Comparison of ENCODE assay signal across 11 cellular contexts in the genomic region with DNA sequence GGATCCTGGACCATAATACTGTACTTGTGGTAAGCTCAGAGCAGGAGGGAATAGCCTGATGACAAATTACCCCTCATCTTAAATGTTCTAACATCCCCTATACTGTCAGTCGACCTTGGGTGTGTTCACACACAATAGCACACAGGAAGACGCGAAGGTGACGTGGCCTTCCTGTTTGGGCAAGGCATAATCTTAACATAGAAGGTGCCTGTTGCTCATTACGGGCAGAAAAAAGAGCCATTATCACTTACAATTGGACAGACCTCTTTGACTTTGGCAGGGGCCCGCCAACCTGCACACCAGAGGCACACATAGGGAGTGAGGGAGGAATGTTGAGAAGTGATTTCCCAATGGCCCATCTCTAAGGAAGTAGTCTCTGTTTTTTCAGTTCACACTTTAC.
DNase-seq lines count a peak whose midpoint lies in the region; ATAC-seq, FAIRE-seq and TF ChIP-seq lines count a peak whose summit lies in the region.
"Had no signal": no experiment of that assay in that cellular context is flagged by ENCODE, and none has a peak within 500 bp of the region (broad histone marks: within the 10 kb centered on the region; RNA-seq: fewer than 3 reads in every experiment).

No MANE protein-coding gene starts in this region.

- H3K4me1 Mint-ChIP-seq in CD4-positive, alpha-beta memory T cell = peaks cover 37 to 61% (median 49%) of the 10 kb centered on the region in 4 donors

- peak overlapping the region in 1 of 2 donors; percentile 27 for H3K4me3 ChIP-seq in CD4-positive, alpha-beta memory T cell (ENCODE audit: low read length in 2 of 2)
- H3K4me3 ChIP-seq in endothelial cell of umbilical vein (replicated peaks in 1 of 3; ENCODE audit: insufficient read depth in 1 of 3, low read depth in 1 of 3, low read length in 3 of 3) (no peak overlapping the region), BE2C (ENCODE audit: low read depth, low read length) (no peak overlapping the region)

- intact Hi-C loops in CD4-positive, alpha-beta memory T cell (cut with micrococcal nuclease) = loop anchor here (1.0 to 2.0 kb wide), 3 partner anchors 26 to 315 kb away; no protein-coding TSS in a partner anchor
- intact Hi-C loops in endothelial cell of umbilical vein (cut with micrococcal nuclease) = loop anchor here (1.0 kb wide), 2 partner anchors 83 to 88 kb away; no protein-coding TSS in a partner anchor

- peaks cover 23 to 27% of the 10 kb centered on the region in 2 donors for H3K36me3 Mint-ChIP-seq in CD4-positive, alpha-beta memory T cell

- peak overlapping the region; percentile 1 for H3K4me2 ChIP-seq in endothelial cell of umbilical vein (ENCODE audit: insufficient read depth, low read length)
- H3K4me2 ChIP-seq: KMS-11 had no signal

- H3K9me3 ChIP-seq in CD4-positive, alpha-beta memory T cell (ENCODE audit: control insufficient read depth in 1 of 2, low read length in 2 of 2) = no peaks in the 10 kb centered on the region
- H3K9me3 ChIP-seq in endothelial cell of umbilical vein (replicated peaks; ENCODE audit: control insufficient read depth, insufficient read depth, low read length) (no peaks in the 10 kb centered on the region), BE2C (no peaks in the 10 kb centered on the region)

- H3K36me3 ChIP-seq in CD4-positive, alpha-beta memory T cell (ENCODE audit: insufficient read depth, low read length) = no peaks in the 10 kb centered on the region
- H3K36me3 ChIP-seq in endothelial cell of umbilical vein (ENCODE audit: control insufficient read depth in 2 of 2, extremely low read depth in 1 of 2, insufficient read depth in 2 of 2, low read length in 2 of 2) (no peaks in the 10 kb centered on the region), BE2C (no peaks in the 10 kb centered on the region)

- no TSS peak for BruUV-seq in endothelial cell of umbilical vein (replicated peaks; lab: Mats Ljungman, UMichigan)

- no peaks in the 10 kb centered on the region for H3K27me3 ChIP-seq in CD4-positive, alpha-beta memory T cell (ENCODE audit: insufficient read depth, low read length)
- no peaks in the 10 kb centered on the region for H3K27me3 ChIP-seq in endothelial cell of umbilical vein (ENCODE audit: control insufficient read depth in 2 of 2, insufficient read depth in 2 of 2, low read length in 2 of 2)
- H3K27me3 ChIP-seq in BE2C = no peaks in the 10 kb centered on the region

- H4K20me1 ChIP-seq in endothelial cell of umbilical vein (replicated peaks; ENCODE audit: control insufficient read depth, extremely low read depth, insufficient read depth, low read length) = no peaks in the 10 kb centered on the region

- no peaks in the 10 kb centered on the region for H3K27me3 Mint-ChIP-seq in CD4-positive, alpha-beta memory T cell

- H2AFZ ChIP-seq in endothelial cell of umbilical vein (ENCODE audit: low read depth, low read length) = no peak overlapping the region

- H3K9me3 Mint-ChIP-seq in CD4-positive, alpha-beta memory T cell = peaks cover 0 to 11% (median 4%) of the 10 kb centered on the region in 8 donors

- ATAC-seq in GM21576 (IDR thresholded peaks at IDR 0.05; ENCODE audit: unreplicated experiment) = no peak
- ATAC-seq: Panc1 had no signal

- no peak for TF ChIP-seq POLR2A in endothelial cell of umbilical vein (IDR thresholded peaks at IDR 0.05; ENCODE audit: low read depth, low read length)

- peak overlapping the region; percentile 74 for H3K27ac ChIP-seq in CD4-positive, alpha-beta memory T cell (ENCODE audit: low read depth, low read length)
- H3K27ac ChIP-seq in endothelial cell of umbilical vein (ENCODE audit: insufficient read depth, low read depth, low read length) = peak overlapping the region; percentile 79
- H3K27ac ChIP-seq: KMS-11 had no signal

- H3K27ac Mint-ChIP-seq in CD4-positive, alpha-beta memory T cell = peak overlapping the region; percentile 83 to 99 (median 99)

- H3K9ac ChIP-seq in endothelial cell of umbilical vein (replicated peaks; ENCODE audit: extremely low read depth, insufficient read depth, low read length) = peak overlapping the region; percentile 66
- H3K9ac ChIP-seq: KMS-11 had no signal

- POLR2A ChIA-PET in CD4-positive, alpha-beta memory T cell (lab: Charles Lee; ENCODE audit: partially characterized antibody) = interaction anchor here (0.7 to 3.7 kb wide), 13 partner anchors 10 to 314 kb away, joined by 3 to 26 read pairs (median 6); a partner anchor contains a TSS
- POLR2A ChIA-PET in endothelial cell of umbilical vein (lab: Charles Lee) = interaction anchor here (0.6 to 1.8 kb wide), 4 partner anchors 73 to 88 kb away, joined by 3 to 10 read pairs (median 6); no protein-coding TSS in a partner anchor

- peak; percentile 21 for FAIRE-seq in endothelial cell of umbilical vein (lab: Jason Lieb, UNC)

- H3K9me1 ChIP-seq in endothelial cell of umbilical vein (replicated peaks; ENCODE audit: control insufficient read depth, extremely low read depth, insufficient read depth, low read length) = no peaks in the 10 kb centered on the region

- CTCF ChIA-PET in CD4-positive, alpha-beta memory T cell (lab: Charles Lee; ENCODE audit: partially characterized antibody) = interaction anchor here (1.1 to 5.0 kb wide), 5 partner anchors 9 to 315 kb away, joined by 3 to 30 read pairs (median 4); no protein-coding TSS in a partner anchor
- CTCF ChIA-PET in endothelial cell of umbilical vein (lab: Charles Lee) = interaction anchor here (1.0 to 2.5 kb wide), 9 partner anchors 9 to 254 kb away, joined by 3 to 21 read pairs (median 4); no protein-coding TSS in a partner anchor

- dilution Hi-C loops in endothelial cell of umbilical vein (cut with MboI; ENCODE audit: extremely low pct_ligation_motif_present, low sequenced_read_pairs) = no loop called here

- TF ChIP-seq CTCF in endothelial cell of umbilical vein (IDR thresholded peaks at IDR 0.05; ENCODE audit: extremely low read depth in 1 of 2, insufficient read depth in 1 of 2, low read depth in 1 of 2, low read length in 2 of 2) (no peak), BE2C (IDR thresholded peaks at IDR 0.05; ENCODE audit: low read depth, low read length) (no peak)

- peak overlapping the region; percentile 17 to 78 (median 66) for H3K4me3 Mint-ChIP-seq in CD4-positive, alpha-beta memory T cell

- DNase-seq in CD4-positive, alpha-beta memory T cell = peak; percentile 77 to 88 (median 82)
- DNase-seq in activated CD8-positive, alpha-beta memory T cell treated with anti-CD3 and anti-CD28 coated beads, Interleukin-2, amount 50 U/mL, for 4 hours = peak; percentile 70
- DNase-seq in endothelial cell of umbilical vein (ENCODE audit: low read depth, low spot score) = peak; percentile 59
- peak in 3 of 4 experiments; percentile 3 to 27 (median 18) for DNase-seq in stimulated activated CD4-positive, alpha-beta T cell treated with anti-CD3 and anti-CD28 coated beads, Interleukin-1b, Interleukin-23, amount 100 ng/mL, for 24 hours (ENCODE audit: low read depth in 4 of 4, low spot score in 1 of 4)
- DNase-seq in NCI-H524 (lab: John Stamatoyannopoulos, UW) = no peak
- DNase-seq in MV-4-11 (lab: John Stamatoyannopoulos, UW) = no peak
- DNase-seq in BE2C = no peak
- DNase-seq: caudate nucleus had no signal

- peaks cover 39% of the 10 kb centered on the region for H3K4me1 ChIP-seq in CD4-positive, alpha-beta memory T cell (ENCODE audit: insufficient read depth, low read length)
- H3K4me1 ChIP-seq in endothelial cell of umbilical vein (ENCODE audit: control insufficient read depth, extremely low read depth, insufficient read depth, low read length) = peaks cover 25% of the 10 kb centered on the region
- H3K4me1 ChIP-seq in BE2C = no peaks in the 10 kb centered on the region

- H3K79me2 ChIP-seq in endothelial cell of umbilical vein (ENCODE audit: control insufficient read depth, insufficient read depth, low read length) = no peaks in the 10 kb centered on the region

TF ChIP-seq in endothelial cell of umbilical vein, 7 proteins besides CTCF, POLR2A, EP300 and RAD21:
- TF ChIP-seq POLR2AphosphoS5 (IDR thresholded peaks at IDR 0.05; ENCODE audit: insufficient read depth, low read depth, low read length) (peak; percentile 30), JUN (IDR thresholded peaks at IDR 0.05; ENCODE audit: borderline replicate concordance, insufficient read depth, insufficient read length, low read depth) (peak; percentile 68), GATA2 (IDR thresholded peaks at IDR 0.05; ENCODE audit: insufficient read depth, insufficient read length, low read depth, low read length) (no peak)
TF ChIP-seq in endothelial cell of umbilical vein: peak in this region for 2.

Comparison
In these comparisons a context has a peak if more than half of its experiments do, and no peak if none do; other contexts are left out.
1. DNase-seq: peak in CD4-positive, alpha-beta memory T cell (5 of 5), activated CD8-positive, alpha-beta memory T cell treated with anti-CD3 and anti-CD28 coated beads, Interleukin-2, amount 50 U/mL, for 4 hours (single experiment), endothelial cell of umbilical vein (single experiment) and stimulated activated CD4-positive, alpha-beta T cell treated with anti-CD3 and anti-CD28 coated beads, Interleukin-1b, Interleukin-23, amount 100 ng/mL, for 24 hours (3 of 4); none in NCI-H524 (0 of 2), MV-4-11 (single experiment) and BE2C (single experiment).